Comparison of ENCODE assay signal across 12 cellular contexts in the genomic region with DNA sequence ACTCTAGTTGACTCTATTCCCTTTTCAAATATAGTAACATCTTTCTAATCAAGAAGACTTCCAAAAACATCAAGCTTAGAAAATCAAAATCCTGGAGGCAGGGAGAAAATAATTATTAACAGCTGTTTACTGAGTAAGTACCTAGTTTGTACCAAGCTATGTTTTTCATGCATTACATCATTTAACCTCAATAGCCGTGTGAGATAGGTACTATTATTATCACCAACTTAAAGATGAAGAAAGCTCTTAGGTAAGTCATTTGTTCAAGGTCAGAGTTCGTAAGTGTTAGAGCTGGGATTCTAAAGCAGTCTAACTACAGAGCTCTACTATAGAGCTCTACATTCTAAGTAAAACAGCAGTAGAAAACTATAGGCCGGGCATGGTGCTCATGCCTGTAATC. TPM values are rescaled to one million over a fixed set of nuclear protein-coding genes. Genes with fewer than 3 reads are reported as not detected.
DNase-seq lines count a peak whose midpoint lies in the region; ATAC-seq, FAIRE-seq and TF ChIP-seq lines count a peak whose summit lies in the region.
"Had no signal": no experiment of that assay in that cellular context is flagged by ENCODE, and none has a peak within 500 bp of the region (broad histone marks: within the 10 kb centered on the region; RNA-seq: fewer than 3 reads in every experiment).

No MANE protein-coding gene starts in this region.

- DNase-seq in CD4-positive, CD25-positive, alpha-beta regulatory T cell, result no peak
- DNase-seq in GM12878 (ENCODE audit: low read depth, low spot score) (no peak), colonic mucosa (no peak), D341Med (ENCODE audit: low spot score) (no peak), HEK293T (ENCODE audit: extremely low spot score) (no peak), NCI-H2227 (lab: John Stamatoyannopoulos, UW; ENCODE audit: unreplicated experiment) (no peak)
- DNase-seq: SIG-M5 had no signal

- peak overlapping the region; percentile 7 to 77 (median 40) for H3K4me3 Mint-ChIP-seq in CD4-positive, CD25-positive, alpha-beta regulatory T cell
- H3K4me3 Mint-ChIP-seq: CD14-positive monocyte had no signal

- no peak for TF ChIP-seq RAD21 in GM12878 (IDR thresholded peaks at IDR 0.05; ENCODE audit: insufficient read depth, low read depth, low read length)

- peak overlapping the region in 2 of 3 donors; percentile 0 to 6 for H3K27ac Mint-ChIP-seq in CD4-positive, CD25-positive, alpha-beta regulatory T cell

- RAD21 ChIA-PET in GM12878 (lab: Charles Lee; ENCODE audit: unreplicated experiment), result interaction anchor here (1.1 to 1.5 kb wide), 4 partner anchors 39 to 105 kb away, joined by 3 to 5 read pairs (median 4); partner anchors contain the start of gene GSK3B

- H3K27me3 ChIP-seq in CD4-positive, CD25-positive, alpha-beta regulatory T cell (ENCODE audit: control insufficient read depth, insufficient read depth, low read length), result no peaks in the 10 kb centered on the region
- H3K27me3 ChIP-seq in GM12878 (replicated peaks in 1 of 2; ENCODE audit: control insufficient read depth in 2 of 2, insufficient read depth in 2 of 2, low read length in 1 of 2) (no peaks in the 10 kb centered on the region), colonic mucosa (no peaks in the 10 kb centered on the region)
- H3K27me3 ChIP-seq: cardiac muscle cell had no signal

- 69% methylated on average over 3 of the region's 3 CpGs for WGBS in GM12878 (ENCODE audit: insufficient coverage, insufficient replicate concordance, low lambda C conversion rate, missing lambda C conversion rate)

- no peak for TF ChIP-seq EP300 in GM12878 (IDR thresholded peaks at IDR 0.05; ENCODE audit: borderline replicate concordance in 1 of 2, control insufficient read depth in 1 of 2, low read depth in 2 of 2, low read length in 2 of 2)

- H3K4me3 ChIP-seq in CD4-positive, CD25-positive, alpha-beta regulatory T cell (ENCODE audit: low read depth, low read length), result peak overlapping the region; percentile 51
- H3K4me3 ChIP-seq in GM12878 (peak overlapping the region; percentile 29; the same call in 1 of the 2 replicates), colonic mucosa (no peak overlapping the region)
- H3K4me3 ChIP-seq: cardiac muscle cell had no signal

- H3K9me3 Mint-ChIP-seq in CD4-positive, CD25-positive, alpha-beta regulatory T cell, result peaks cover 0 to 5% (median 0%) of the 10 kb centered on the region in 7 donors

- SMC1A ChIA-PET in GM12878 (lab: Charles Lee; ENCODE audit: uncharacterized antibody, unreplicated experiment), result interaction anchor here (0.7 to 2.3 kb wide), 18 partner anchors 10 to 378 kb away, joined by 3 to 8 read pairs (median 4); no protein-coding TSS in a partner anchor

- H3K4me1 Mint-ChIP-seq in CD4-positive, CD25-positive, alpha-beta regulatory T cell, result peaks cover 60 to 87% (median 73%) of the 10 kb centered on the region in 4 donors

- no peak overlapping the region for H3K27ac ChIP-seq in CD4-positive, CD25-positive, alpha-beta regulatory T cell (ENCODE audit: insufficient read depth, low read length, poor library complexity, severe bottlenecking)
- H3K27ac ChIP-seq in GM12878 (ENCODE audit: control insufficient read depth, insufficient read depth), result peak overlapping the region; percentile 27
- H3K27ac ChIP-seq in colonic mucosa, result no peak overlapping the region
- H3K27ac ChIP-seq: cardiac muscle cell, KMS-11 had no signal

- no peak for ATAC-seq in CD4-positive, CD25-positive, alpha-beta regulatory T cell (ENCODE audit: low read depth in 2 of 2)
- peak; percentile 37 for ATAC-seq in GM19395 (IDR thresholded peaks at IDR 0.05; ENCODE audit: unreplicated experiment)
- peak; percentile 47 for ATAC-seq in HG03175 (IDR thresholded peaks at IDR 0.05; ENCODE audit: unreplicated experiment)
- peak; percentile 67 for ATAC-seq in GM12878

- in situ Hi-C loops in GM12878 (cut with MboI), result no loop called here

- H3K36me3 Mint-ChIP-seq in CD4-positive, CD25-positive, alpha-beta regulatory T cell, result peaks cover 10% of the 10 kb centered on the region

- H3K79me2 ChIP-seq in GM12878 (ENCODE audit: control insufficient read depth, insufficient read depth, low read length), result peaks cover 90% of the 10 kb centered on the region

- no peak overlapping the region for H2AFZ ChIP-seq in GM12878 (ENCODE audit: control insufficient read depth, low read depth, low read length)

- H4K20me1 ChIP-seq in GM12878 (ENCODE audit: control insufficient read depth, insufficient read depth), result no peaks in the 10 kb centered on the region

- H3K9me3 ChIP-seq in CD4-positive, CD25-positive, alpha-beta regulatory T cell (ENCODE audit: control insufficient read depth in 2 of 2, low read length in 2 of 2), result no peaks in the 10 kb centered on the region
- H3K9me3 ChIP-seq in GM12878 (replicated peaks; ENCODE audit: control insufficient read depth, insufficient read depth, low read length) (peaks cover 12% of the 10 kb centered on the region), colonic mucosa (no peaks in the 10 kb centered on the region)

- POLR2A ChIA-PET in GM12878 (lab: Charles Lee) (interaction anchor here (0.6 to 1.6 kb wide), 4 partner anchors 40 to 1661 kb away, joined by 3 to 5 read pairs (median 4); no protein-coding TSS in a partner anchor), HEK293T (lab: Yijun Ruan, JAX) (interaction anchor here (1.2 kb wide), 1 partner anchor 42 kb away, joined by 11 read pairs; the partner anchor contains the start of gene GSK3B)

- peaks cover 31% of the 10 kb centered on the region for H3K4me1 ChIP-seq in CD4-positive, CD25-positive, alpha-beta regulatory T cell (ENCODE audit: control insufficient read depth, insufficient read depth, low read length, poor library complexity, severe bottlenecking)
- H3K4me1 ChIP-seq in GM12878 (ENCODE audit: control insufficient read depth, insufficient read depth, low read length) (peaks cover 19% of the 10 kb centered on the region), colonic mucosa (peaks cover 4% of the 10 kb centered on the region)

- H3K4me2 ChIP-seq in GM12878 (ENCODE audit: control insufficient read depth, insufficient read depth), result peak overlapping the region; percentile 70
- H3K4me2 ChIP-seq: KMS-11 had no signal

- H3K9ac ChIP-seq in GM12878 (ENCODE audit: control insufficient read depth, insufficient read depth, low read length), result no peak overlapping the region
- no peak overlapping the region for H3K9ac ChIP-seq in colonic mucosa (ENCODE audit: low read depth in 2 of 2, low read length in 2 of 2)
- H3K9ac ChIP-seq: KMS-11 had no signal

- TF ChIP-seq CTCF in GM12878 (IDR thresholded peaks at IDR 0.05 in 2 of 3, conservative IDR thresholded peaks at IDR 0.05 in 1 of 3; ENCODE audit: control insufficient read depth in 2 of 3, extremely low read depth in 1 of 3, insufficient read depth in 1 of 3, low read depth in 3 of 3, low read length in 3 of 3) (no peak), colonic mucosa (IDR thresholded peaks at IDR 0.05) (no peak)

- no peaks in the 10 kb centered on the region for H3K27me3 Mint-ChIP-seq in CD4-positive, CD25-positive, alpha-beta regulatory T cell

- H3K36me3 ChIP-seq in CD4-positive, CD25-positive, alpha-beta regulatory T cell (ENCODE audit: control insufficient read depth, insufficient read depth, low read length), result no peaks in the 10 kb centered on the region
- H3K36me3 ChIP-seq in GM12878 (ENCODE audit: control insufficient read depth in 2 of 2, insufficient read depth in 2 of 2, low read length in 1 of 2) (peaks cover 0 to 2% of the 10 kb centered on the region in 2 experiments; a peak in 3 of 4 replicates), colonic mucosa (no peaks in the 10 kb centered on the region)
- H3K36me3 ChIP-seq: cardiac muscle cell had no signal

- TF ChIP-seq POLR2A in GM12878 (IDR thresholded peaks at IDR 0.05; ENCODE audit: low read depth, low read length), result no peak

- intact Hi-C loops in GM12878 (cut with micrococcal nuclease; ENCODE audit: unreplicated experiment) (loop anchor here (5.0 kb wide), 1 partner anchor 40 kb away; the partner anchor contains the start of gene GSK3B), colonic mucosa (cut with DNase I) (no loop called here)

- FAIRE-seq in GM12878 (lab: Jason Lieb, UNC), result peak; percentile 59

- no TSS peak for BruUV-seq in GM12878 (replicated peaks; lab: Mats Ljungman, UMichigan)

- CTCF ChIA-PET in GM12878 (lab: Yijun Ruan, JAX), result interaction anchor here (0.6 to 3.4 kb wide), 4 partner anchors 14 to 161 kb away, joined by 3 to 9 read pairs (median 4); no protein-coding TSS in a partner anchor
- CTCF ChIA-PET in HEK293T (lab: Yijun Ruan, JAX), result no interaction called here

TF ChIP-seq in GM12878, 131 proteins besides CTCF, POLR2A, EP300 and RAD21:
- TF ChIP-seq NFIC (IDR thresholded peaks at IDR 0.05; ENCODE audit: low read depth, low read length) (0 out of 2 replicates have a peak, but pooled peaks have one; percentile 5), ATF7 (IDR thresholded peaks at IDR 0.05; ENCODE audit: low read depth) (peak; percentile 41; the same call in 1 of the 2 replicates), ZNF24 (IDR thresholded peaks at IDR 0.05) (peak; percentile 70; the same call in 1 of the 2 replicates), PAX8 (IDR thresholded peaks at IDR 0.05) (no peak)

TF ChIP-seq in HEK293T, 16 proteins besides CTCF, POLR2A, EP300 and RAD21 (continues in another document):
- TF ChIP-seq LEF1 (IDR thresholded peaks at IDR 0.05; ENCODE audit: borderline replicate concordance) (no peak), FOXM1 (IDR thresholded peaks at IDR 0.05; ENCODE audit: borderline replicate concordance) (no peak), ELF4 (IDR thresholded peaks at IDR 0.05) (no peak), CTBP1 (IDR thresholded peaks at IDR 0.05; ENCODE audit: borderline replicate concordance) (no peak), SP1 (IDR thresholded peaks at IDR 0.05) (no peak)

RNA-seq across cellular contexts. Expression of gene GSK3B, which starts 41.6 kb away (rescaled TPM):
- total RNA-seq in CD4-positive, CD25-positive, alpha-beta regulatory T cell, result 45.4 TPM
- polyA plus RNA-seq in CD4-positive, CD25-positive, alpha-beta regulatory T cell, result 10 to 100 TPM; 12.9 to 15.9 (median 14.9) TPM
- 126 and 127 TPM in 2 replicates for total RNA-seq in GM12878 (2013; cell fraction: nucleolus; rRNA removed)
- total RNA-seq in GM12878 (2014; rRNA removed) (28.0 and 29.4 TPM in 2 replicates), GM12878 (2014; rRNA removed; fragmentation: Illumina TruSeq; extraction: Trizol) (39.4 and 39.6 TPM in 2 replicates), GM12878 (2021) (43.9 and 44.5 TPM in 2 replicates), colonic mucosa (10 to 100 TPM; 34.4 to 43.6 TPM)
- polyA plus RNA-seq in GM12878 (2011; ENCODE audit: low read depth), result 12.9 TPM
- polyA plus RNA-seq in GM12878 (2011; rRNA removed) (49.8 and 51.6 TPM in 2 replicates), GM12878 (2014; fragmentation: Illumina TruSeq; extraction: Trizol) (41.5 and 43.3 TPM in 2 replicates), GM12878 (2014; fragmentation: Nextera tagmentation; extraction: Ambion mirVana) (1 to 10 TPM; 8.5 to 8.8 TPM), GM12878 (2014; rRNA removed) (17.3 and 23.1 TPM in 2 replicates), GM12878 (2016; fragmentation: Nextera tagmentation; extraction: Ambion mirVana) (10 to 100 TPM; 20.2 to 21.9 TPM)
- 29.6 and 31.9 TPM in 2 replicates for polyA plus RNA-seq in GM12878 (2011; cell fraction: cytosol; rRNA removed)
- 20.8 and 21.6 TPM in 2 replicates for polyA plus RNA-seq in GM12878 (2011; cell fraction: nucleus; rRNA removed)
- polyA plus RNA-seq in GM12878 (2012), result 20.5 and 22.8 TPM in 2 replicates
- 83.0 and 113 TPM in 2 replicates for polyA minus RNA-seq in GM12878 (2011; rRNA and poly(A)+ RNA removed)
- polyA minus RNA-seq in GM12878 (2011; cell fraction: cytosol; rRNA and poly(A)+ RNA removed), result 36.4 and 56.3 TPM in 2 replicates
- 46.9 and 65.3 TPM in 2 replicates for polyA minus RNA-seq in GM12878 (2011; cell fraction: nucleus; rRNA and poly(A)+ RNA removed)

Comparison
In these comparisons a context has a peak if more than half of its experiments do, and no peak if none do; other contexts are left out.
1. ATAC-seq: peak in GM19395 (single experiment), HG03175 (single experiment) and GM12878 (single experiment); none in CD4-positive, CD25-positive, alpha-beta regulatory T cell (0 of 2).